ENCODE assay signal across 18 cellular contexts in the genomic region with DNA sequence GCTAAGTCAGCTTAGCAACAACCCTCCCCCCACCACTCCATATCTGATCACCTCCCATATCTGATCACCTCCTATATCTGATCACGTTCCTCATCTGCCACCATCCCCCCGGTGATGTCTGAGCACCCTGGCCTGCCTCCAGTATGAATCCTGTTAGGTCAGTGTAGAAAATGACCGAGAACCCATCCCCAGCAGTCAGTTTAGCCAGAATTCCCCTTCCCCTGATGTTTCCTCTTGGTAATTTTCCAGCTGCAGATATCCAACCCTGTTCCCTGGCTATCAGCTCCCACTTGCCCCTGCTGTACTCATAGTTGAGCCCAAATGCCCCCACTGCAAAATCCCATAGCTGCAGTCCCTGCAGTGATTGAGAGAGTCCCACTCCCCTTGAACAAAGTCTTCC. TPM values are rescaled to one million over a fixed set of nuclear protein-coding genes. Genes with fewer than 3 reads are reported as not detected.
DNase-seq lines count a peak whose midpoint lies in the region; TF ChIP-seq lines count a peak whose summit lies in the region.
"Had no signal": no experiment of that assay in that cellular context is flagged by ENCODE, and none has a peak within 500 bp of the region (broad histone marks: within the 10 kb centered on the region; RNA-seq: fewer than 3 reads in every experiment).

No MANE protein-coding gene starts in this region.

- no peak overlapping the region for H3K4me2 ChIP-seq in osteoblast (ENCODE audit: insufficient read depth, low read length)

- H3K4me1 ChIP-seq in osteoblast (ENCODE audit: insufficient read depth, low read length) = peaks cover 12% of the 10 kb centered on the region

- CTCF ChIA-PET in activated CD4-positive, alpha-beta memory T cell treated with anti-CD3 and anti-CD28 coated beads, Interleukin-2, amount 10 ng/mL, durations not matched to agents 7 days and 5 days (lab: Charles Lee) = interaction anchor here (0.9 to 8.6 kb wide), 3 partner anchors 11 to 109 kb away, joined by 3 to 215 read pairs (median 3); partner anchors contain the start of gene SELPLG

- H3K27me3 ChIP-seq in osteoblast (ENCODE audit: insufficient read depth, low read length) = no peaks in the 10 kb centered on the region
- H3K27me3 ChIP-seq: BLaER1, cardiac muscle cell had no signal

- peaks cover 6% of the 10 kb centered on the region for H3K9me3 Mint-ChIP-seq in activated CD4-positive, alpha-beta T cell treated with anti-CD3 and anti-CD28 coated beads, Interleukin-2, amount 10 ng/mL, durations not matched to agents 24 days and 14 days
- H3K9me3 Mint-ChIP-seq in activated CD4-positive, alpha-beta memory T cell treated with anti-CD3 and anti-CD28 coated beads, Interleukin-2, amount 10 ng/mL, durations not matched to agents 7 days and 5 days = peaks cover 9% of the 10 kb centered on the region
- H3K9me3 Mint-ChIP-seq in endothelial cell (ENCODE audit: unreplicated experiment) = no peaks in the 10 kb centered on the region

- H4K20me1 ChIP-seq in osteoblast (ENCODE audit: insufficient read depth, low read length) = no peaks in the 10 kb centered on the region
- H4K20me1 ChIP-seq: BLaER1 had no signal

- H3K27me3 Mint-ChIP-seq in activated CD4-positive, alpha-beta T cell treated with anti-CD3 and anti-CD28 coated beads, Interleukin-2, amount 10 ng/mL, durations not matched to agents 24 days and 14 days = no peaks in the 10 kb centered on the region
- H3K27me3 Mint-ChIP-seq in activated CD4-positive, alpha-beta memory T cell treated with anti-CD3 and anti-CD28 coated beads, Interleukin-2, amount 10 ng/mL, durations not matched to agents 7 days and 5 days = no peaks in the 10 kb centered on the region
- peaks cover 18% of the 10 kb centered on the region for H3K27me3 Mint-ChIP-seq in endothelial cell (ENCODE audit: unreplicated experiment)

- peaks cover under 1% of the 10 kb centered on the region for H3K9me3 ChIP-seq in osteoblast (ENCODE audit: low read depth, low read length)

- DNase-seq in activated CD4-positive, alpha-beta T cell treated with anti-CD3 and anti-CD28 coated beads, Interleukin-2, amount 10 ng/mL, durations not matched to agents 24 days and 14 days = no peak
- DNase-seq in activated CD4-positive, alpha-beta T cell treated with anti-CD3 and anti-CD28 coated beads, Interleukin-2, amount 50 U/mL, for 1 hour = no peak
- no peak for DNase-seq in activated CD4-positive, alpha-beta memory T cell treated with anti-CD3 and anti-CD28 coated beads, Interleukin-2, amount 10 ng/mL, durations not matched to agents 7 days and 5 days
- no peak for DNase-seq in endothelial cell (ENCODE audit: low spot score)
- DNase-seq in osteoblast (ENCODE audit: insufficient read length, low spot score, missing footprints) = peak; percentile 11
- DNase-seq in substantia nigra (lab: John Stamatoyannopoulos, UW) = no peak
- DNase-seq in NCI-H510A treated with DMSO at 0.1 percent for 48 hours (lab: John Stamatoyannopoulos, UW) = no peak
- no peak for DNase-seq in NCI-H187 treated with DMSO at 0.1 percent for 48 hours (lab: John Stamatoyannopoulos, UW)
- DNase-seq: DMS153; foreskin melanocyte; hippocampal formation; NCI-H1436; NCI-H2171 treated with DMSO at 0.1 percent for 48 hours; stimulated activated CD4-positive, alpha-beta T cell treated with anti-CD3 and anti-CD28 coated beads, Interleukin-15, amount 100 ng/mL, for 24 hours had no signal

- H3K79me2 ChIP-seq in osteoblast (ENCODE audit: insufficient read depth, low read length) = no peaks in the 10 kb centered on the region
- H3K79me2 ChIP-seq: parathyroid adenoma had no signal

- H3K27ac Mint-ChIP-seq in activated CD4-positive, alpha-beta T cell treated with anti-CD3 and anti-CD28 coated beads, Interleukin-2, amount 10 ng/mL, durations not matched to agents 24 days and 14 days = peak overlapping the region; percentile 62
- H3K27ac Mint-ChIP-seq in activated CD4-positive, alpha-beta memory T cell treated with anti-CD3 and anti-CD28 coated beads, Interleukin-2, amount 10 ng/mL, durations not matched to agents 7 days and 5 days = peak overlapping the region; percentile 28
- peak overlapping the region; percentile 98 for H3K27ac Mint-ChIP-seq in endothelial cell (ENCODE audit: unreplicated experiment)

- no peak overlapping the region for H3K4me3 ChIP-seq in osteoblast (ENCODE audit: insufficient read depth, low read length)
- H3K4me3 ChIP-seq: BLaER1, cardiac muscle cell had no signal

- H2AFZ ChIP-seq in osteoblast (ENCODE audit: low read length) = no peak overlapping the region
- H2AFZ ChIP-seq: parathyroid adenoma had no signal

- H3K4me3 Mint-ChIP-seq in activated CD4-positive, alpha-beta T cell treated with anti-CD3 and anti-CD28 coated beads, Interleukin-2, amount 10 ng/mL, durations not matched to agents 24 days and 14 days = no peak overlapping the region
- no peak overlapping the region for H3K4me3 Mint-ChIP-seq in activated CD4-positive, alpha-beta memory T cell treated with anti-CD3 and anti-CD28 coated beads, Interleukin-2, amount 10 ng/mL, durations not matched to agents 7 days and 5 days
- H3K4me3 Mint-ChIP-seq in endothelial cell (ENCODE audit: unreplicated experiment) = no peak overlapping the region

- POLR2A ChIA-PET in activated CD4-positive, alpha-beta memory T cell treated with anti-CD3 and anti-CD28 coated beads, Interleukin-2, amount 10 ng/mL, durations not matched to agents 7 days and 5 days (lab: Charles Lee) = interaction anchor here (1.5 to 10.8 kb wide), 2 partner anchors 10 to 59 kb away, joined by 5 to 213 read pairs; partner anchors contain the start of genes ISCU and SELPLG

- no peaks in the 10 kb centered on the region for H3K36me3 ChIP-seq in osteoblast (ENCODE audit: insufficient read depth, low read length)
- H3K36me3 ChIP-seq: BLaER1, cardiac muscle cell had no signal

- H3K36me3 Mint-ChIP-seq in activated CD4-positive, alpha-beta T cell treated with anti-CD3 and anti-CD28 coated beads, Interleukin-2, amount 10 ng/mL, durations not matched to agents 24 days and 14 days (ENCODE audit: low read depth) = peaks cover 69% of the 10 kb centered on the region
- peaks cover 92% of the 10 kb centered on the region for H3K36me3 Mint-ChIP-seq in activated CD4-positive, alpha-beta memory T cell treated with anti-CD3 and anti-CD28 coated beads, Interleukin-2, amount 10 ng/mL, durations not matched to agents 7 days and 5 days (ENCODE audit: low read depth)
- H3K36me3 Mint-ChIP-seq in endothelial cell (ENCODE audit: low read depth, unreplicated experiment) = no peaks in the 10 kb centered on the region

- TF ChIP-seq CTCF in endothelial cell (IDR thresholded peaks at IDR 0.05; ENCODE audit: unreplicated experiment) (no peak), osteoblast (IDR thresholded peaks at IDR 0.05; ENCODE audit: extremely low read depth, low read depth, low read length) (no peak)

- intact Hi-C loops in activated CD4-positive, alpha-beta T cell treated with anti-CD3 and anti-CD28 coated beads, Interleukin-2, amount 10 ng/mL, durations not matched to agents 24 days and 14 days (cut with micrococcal nuclease) = no loop called here

- H3K4me1 Mint-ChIP-seq in activated CD4-positive, alpha-beta T cell treated with anti-CD3 and anti-CD28 coated beads, Interleukin-2, amount 10 ng/mL, durations not matched to agents 24 days and 14 days = peaks cover 54% of the 10 kb centered on the region
- H3K4me1 Mint-ChIP-seq in activated CD4-positive, alpha-beta memory T cell treated with anti-CD3 and anti-CD28 coated beads, Interleukin-2, amount 10 ng/mL, durations not matched to agents 7 days and 5 days = peaks cover 88% of the 10 kb centered on the region
- peaks cover 29% of the 10 kb centered on the region for H3K4me1 Mint-ChIP-seq in endothelial cell (ENCODE audit: unreplicated experiment)

- H3K27ac ChIP-seq in osteoblast (ENCODE audit: low read depth, low read length) (no peak overlapping the region), substantia nigra (ENCODE audit: low read depth, low read length, poor library complexity, severe bottlenecking) (no peak overlapping the region)
- H3K27ac ChIP-seq: BLaER1, cardiac muscle cell, parathyroid adenoma had no signal

RNA-seq across cellular contexts. Expression of gene SELPLG, which starts 12.5 kb away (rescaled TPM):
- total RNA-seq in activated CD4-positive, alpha-beta T cell treated with anti-CD3 and anti-CD28 coated beads, Interleukin-2, amount 10 ng/mL, durations not matched to agents 24 days and 14 days = 47.4 and 49.4 TPM in 2 replicates
- total RNA-seq in activated CD4-positive, alpha-beta memory T cell treated with anti-CD3 and anti-CD28 coated beads, Interleukin-2, amount 10 ng/mL, durations not matched to agents 7 days and 5 days = 100 to 1,000 TPM; 289 to 301 TPM
- 1.6 TPM for total RNA-seq in endothelial cell (ENCODE audit: unreplicated experiment)
- total RNA-seq in osteoblast = 1.1 and 1.2 TPM in 2 replicates

RNA-seq across cellular contexts. Expression of gene TMEM119, which starts 23.3 kb away (rescaled TPM):
- 0.47 TPM in 1 of 2 replicates, not detected in the other for total RNA-seq in activated CD4-positive, alpha-beta T cell treated with anti-CD3 and anti-CD28 coated beads, Interleukin-2, amount 10 ng/mL, durations not matched to agents 24 days and 14 days
- total RNA-seq in activated CD4-positive, alpha-beta memory T cell treated with anti-CD3 and anti-CD28 coated beads, Interleukin-2, amount 10 ng/mL, durations not matched to agents 7 days and 5 days = 1 to 10 TPM in 1 of 2 experiments, under 1 TPM in 1; 0.80 to 1.0 TPM
- 0.36 TPM for total RNA-seq in endothelial cell (ENCODE audit: unreplicated experiment)
- total RNA-seq in osteoblast = 359 and 362 TPM in 2 replicates
- total RNA-seq: MCF 10A had no signal

RNA-seq across cellular contexts. Expression of gene ISCU, which starts 58.8 kb away (rescaled TPM):
- total RNA-seq in activated CD4-positive, alpha-beta T cell treated with anti-CD3 and anti-CD28 coated beads, Interleukin-2, amount 10 ng/mL, durations not matched to agents 24 days and 14 days = 61.5 and 66.1 TPM in 2 replicates
- total RNA-seq in activated CD4-positive, alpha-beta memory T cell treated with anti-CD3 and anti-CD28 coated beads, Interleukin-2, amount 10 ng/mL, durations not matched to agents 7 days and 5 days = 10 to 100 TPM; 69.9 to 74.1 TPM
- total RNA-seq in endothelial cell (ENCODE audit: unreplicated experiment) (67.8 TPM), osteoblast (166 and 184 TPM in 2 replicates)

Comparison
In these comparisons a context has a peak if more than half of its experiments do, and no peak if none do; other contexts are left out.
1. H3K27ac Mint-ChIP-seq: peak in every context shown above with its lines; median percentile 98 in endothelial cell; 62 in activated CD4-positive, alpha-beta T cell treated with anti-CD3 and anti-CD28 coated beads, Interleukin-2, amount 10 ng/mL, durations not matched to agents 24 days and 14 days; 28 in activated CD4-positive, alpha-beta memory T cell treated with anti-CD3 and anti-CD28 coated beads, Interleukin-2, amount 10 ng/mL, durations not matched to agents 7 days and 5 days.
2. RNA of gene SELPLG, which starts 12.5 kb away (total RNA-seq): 289 to 301 TPM in activated CD4-positive, alpha-beta memory T cell treated with anti-CD3 and anti-CD28 coated beads, Interleukin-2, amount 10 ng/mL, durations not matched to agents 7 days and 5 days and 47.4 to 49.4 TPM in activated CD4-positive, alpha-beta T cell treated with anti-CD3 and anti-CD28 coated beads, Interleukin-2, amount 10 ng/mL, durations not matched to agents 24 days and 14 days; 1.6 TPM in endothelial cell (single experiment) and 1.1 to 1.2 TPM in osteoblast; every median in the first group is over 10 times any median in the second.
3. RNA of gene TMEM119, which starts 23.3 kb away (total RNA-seq): 359 to 362 TPM in osteoblast; 0.80 to 1.0 TPM in activated CD4-positive, alpha-beta memory T cell treated with anti-CD3 and anti-CD28 coated beads, Interleukin-2, amount 10 ng/mL, durations not matched to agents 7 days and 5 days, 0.47 TPM in activated CD4-positive, alpha-beta T cell treated with anti-CD3 and anti-CD28 coated beads, Interleukin-2, amount 10 ng/mL, durations not matched to agents 24 days and 14 days and 0.36 TPM in endothelial cell (single experiment); every median in the first group is over 100 times any median in the second.